27 cellular contexts compared by ENCODE assay signal in the genomic region with DNA sequence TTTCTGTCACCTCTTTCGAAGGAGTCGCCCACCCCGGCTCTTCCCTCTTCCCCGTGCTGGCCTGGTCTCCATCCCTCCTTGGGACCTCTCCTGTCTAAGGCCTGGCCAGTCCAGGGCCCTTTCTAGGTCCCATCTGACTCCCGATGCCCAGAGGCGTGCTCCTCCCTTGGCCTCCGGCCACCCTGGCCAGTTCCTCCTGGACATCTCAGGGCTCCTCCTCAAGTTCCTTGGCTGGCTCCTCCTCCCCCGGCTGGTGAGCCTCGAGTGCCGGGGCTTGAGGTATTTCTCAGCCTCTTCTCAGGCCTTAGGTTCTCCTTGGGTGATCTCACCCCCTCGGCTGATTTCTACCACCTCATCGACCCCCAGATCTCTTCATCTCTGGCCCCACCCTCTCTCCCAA.
"Had no signal": no experiment of that assay in that cellular context is flagged by ENCODE, and none has a peak within 500 bp of the region (broad histone marks: within the 10 kb centered on the region; RNA-seq: fewer than 3 reads in every experiment).

No MANE protein-coding gene starts in this region.

- H3K4me1 ChIP-seq: lower lobe of right lung, parathyroid adenoma, tibial artery, upper lobe of right lung had no signal

- H3K36me3 ChIP-seq: left lung, lower lobe of right lung, sigmoid colon, spleen, suprapubic skin, thoracic aorta, tibial artery, upper lobe of right lung had no signal

- H3K27ac Mint-ChIP-seq: naive thymus-derived CD4-positive, alpha-beta T cell; natural killer cell treated with Interleukin-12 subunit alpha and Interleukin-12 subunit beta and Interleukin-15 and Interleukin-18, amount 100 ng/mL, for 72 hours; progenitor cell of endocrine pancreas; stimulated activated effector memory CD8-positive, alpha-beta T cell treated with anti-CD3 and anti-CD28 coated beads, Interleukin-12 subunit alpha, Interleukin-12 subunit beta, amount 100 ng/mL, for 72 hours; stimulated activated naive CD8-positive, alpha-beta T cell treated with anti-CD3 and anti-CD28 coated beads, Interleukin-15, Interleukin-2, amounts not matched to agents 100 ng/mL and 50 ng/mL, for 24 hours had no signal

- H3K9ac ChIP-seq: parathyroid adenoma had no signal

- H3K9me3 ChIP-seq: left lung, lower lobe of right lung, mucosa of descending colon, sigmoid colon, spleen, suprapubic skin, thoracic aorta, upper lobe of right lung had no signal

- H3K4me3 Mint-ChIP-seq: naive thymus-derived CD4-positive, alpha-beta T cell; natural killer cell treated with Interleukin-12 subunit alpha and Interleukin-12 subunit beta and Interleukin-15 and Interleukin-18, amount 100 ng/mL, for 72 hours; neural crest cell; stimulated activated effector memory CD8-positive, alpha-beta T cell treated with anti-CD3 and anti-CD28 coated beads, Interleukin-12 subunit alpha, Interleukin-12 subunit beta, amount 100 ng/mL, for 72 hours; stimulated activated naive CD8-positive, alpha-beta T cell treated with anti-CD3 and anti-CD28 coated beads, Interleukin-15, Interleukin-2, amounts not matched to agents 100 ng/mL and 50 ng/mL, for 24 hours had no signal

- H3K79me2 ChIP-seq: parathyroid adenoma had no signal

- H3K4me1 Mint-ChIP-seq: neural crest cell had no signal

- H3K4me3 ChIP-seq: left lung, lower lobe of right lung, mucosa of descending colon, sigmoid colon, spleen, suprapubic skin, thoracic aorta, tibial artery, upper lobe of right lung had no signal

- H2AFZ ChIP-seq: parathyroid adenoma had no signal

- DNase-seq: hippocampal formation; kidney; left colon; left lung; lower lobe of right lung; mammary epithelial cell; midbrain; mucosa of descending colon; naive thymus-derived CD4-positive, alpha-beta T cell; nucleus accumbens; retina; right cardiac atrium; sigmoid colon; small intestine; spleen; stimulated activated CD4-positive, alpha-beta T cell treated with anti-CD3 and anti-CD28 coated beads, Interleukin-4, amount 100 ng/mL, for 24 hours; stimulated activated naive CD4-positive, alpha-beta T cell; tibial artery; upper lobe of right lung had no signal

- H3K9me3 Mint-ChIP-seq: naive thymus-derived CD4-positive, alpha-beta T cell; natural killer cell treated with Interleukin-12 subunit alpha and Interleukin-12 subunit beta and Interleukin-15 and Interleukin-18, amount 100 ng/mL, for 72 hours; stimulated activated effector memory CD8-positive, alpha-beta T cell treated with anti-CD3 and anti-CD28 coated beads, Interleukin-12 subunit alpha, Interleukin-12 subunit beta, amount 100 ng/mL, for 72 hours; stimulated activated naive CD8-positive, alpha-beta T cell treated with anti-CD3 and anti-CD28 coated beads, Interleukin-15, Interleukin-2, amounts not matched to agents 100 ng/mL and 50 ng/mL, for 24 hours had no signal

- H3K27ac ChIP-seq: left lung, lower lobe of right lung, parathyroid adenoma, sigmoid colon, spleen, suprapubic skin, thoracic aorta, tibial artery, upper lobe of right lung had no signal

- ATAC-seq: left colon; left lung; lower lobe of right lung; mucosa of descending colon; naive thymus-derived CD4-positive, alpha-beta T cell; natural killer cell treated with Interleukin-12 subunit alpha and Interleukin-12 subunit beta and Interleukin-15 and Interleukin-18, amount 100 ng/mL, for 72 hours; stimulated activated effector memory CD8-positive, alpha-beta T cell treated with anti-CD3 and anti-CD28 coated beads, Interleukin-12 subunit alpha, Interleukin-12 subunit beta, amount 100 ng/mL, for 72 hours; upper lobe of right lung had no signal

- H3K27me3 ChIP-seq: sigmoid colon, upper lobe of right lung had no signal

- H3K36me3 Mint-ChIP-seq: naive thymus-derived CD4-positive, alpha-beta T cell; natural killer cell treated with Interleukin-12 subunit alpha and Interleukin-12 subunit beta and Interleukin-15 and Interleukin-18, amount 100 ng/mL, for 72 hours; stimulated activated effector memory CD8-positive, alpha-beta T cell treated with anti-CD3 and anti-CD28 coated beads, Interleukin-12 subunit alpha, Interleukin-12 subunit beta, amount 100 ng/mL, for 72 hours had no signal
